9 cellular contexts compared by ENCODE assay signal in genomic region chr16:4316103-4316731, GRCh38. TPM values are rescaled to one million over a fixed set of nuclear protein-coding genes. Genes with fewer than 3 reads are reported as not detected.
DNase-seq lines count a peak whose midpoint lies in the region; ATAC-seq and TF ChIP-seq lines count a peak whose summit lies in the region.
"Had no signal": no experiment of that assay in that cellular context is flagged by ENCODE, and none has a peak within 500 bp of the region (broad histone marks: within the 10 kb centered on the region; RNA-seq: fewer than 3 reads in every experiment).

No MANE protein-coding gene starts in this region.

- ATAC-seq in GM19452 (IDR thresholded peaks at IDR 0.05; ENCODE audit: unreplicated experiment) = no peak

- no peak for DNase-seq in T-helper 2 cell treated with Interferon-gamma antibody and Interleukin-4, amounts not matched to agents 5 μg/mL and 100 μg/mL, for 36 hours (ENCODE audit: low spot score)
- DNase-seq in T-helper 2 cell (no peak), WERI-Rb-1 (no peak), iris pigment epithelial cell (ENCODE audit: low read depth) (peak; percentile 48), occipital lobe (lab: John Stamatoyannopoulos, UW) (no peak), H4 (ENCODE audit: low spot score) (no peak)

- H3K9me3 Mint-ChIP-seq in T-helper 2 cell treated with Interferon-gamma antibody and Interleukin-4, amounts not matched to agents 5 μg/mL and 100 μg/mL, for 36 hours = no peaks in the 10 kb centered on the region

- H3K4me1 ChIP-seq in thymus (ENCODE audit: control insufficient read depth, insufficient read depth, low read length) = peaks cover 4% of the 10 kb centered on the region

- H3K4me3 ChIP-seq in WERI-Rb-1 (ENCODE audit: low read depth, low read length) = peak overlapping the region; percentile 80
- H3K4me3 ChIP-seq in thymus (ENCODE audit: low read length) = peak overlapping the region; percentile 61

- TF ChIP-seq CTCF in WERI-Rb-1 (IDR thresholded peaks at IDR 0.05; ENCODE audit: low read depth, low read length) = no peak

- peak overlapping the region; percentile 74 for H3K27ac ChIP-seq in WERI-Rb-1
- H3K27ac ChIP-seq in thymus (ENCODE audit: low read depth) = peak overlapping the region; percentile 34

- H3K9me3 ChIP-seq in WERI-Rb-1 (ENCODE audit: severe bottlenecking) = no peaks in the 10 kb centered on the region
- no peaks in the 10 kb centered on the region for H3K9me3 ChIP-seq in thymus (ENCODE audit: control insufficient read depth)

- peaks cover 17% of the 10 kb centered on the region for H3K4me1 Mint-ChIP-seq in T-helper 2 cell treated with Interferon-gamma antibody and Interleukin-4, amounts not matched to agents 5 μg/mL and 100 μg/mL, for 36 hours (ENCODE audit: low read depth)

- peaks cover 22% of the 10 kb centered on the region for H3K27me3 Mint-ChIP-seq in T-helper 2 cell treated with Interferon-gamma antibody and Interleukin-4, amounts not matched to agents 5 μg/mL and 100 μg/mL, for 36 hours (ENCODE audit: low read depth)

- H3K36me3 ChIP-seq in WERI-Rb-1 = no peaks in the 10 kb centered on the region
- H3K36me3 ChIP-seq in thymus (ENCODE audit: control insufficient read depth, insufficient read depth) = no peaks in the 10 kb centered on the region

- H3K27ac Mint-ChIP-seq in T-helper 2 cell treated with Interferon-gamma antibody and Interleukin-4, amounts not matched to agents 5 μg/mL and 100 μg/mL, for 36 hours = no peak overlapping the region
- H3K27ac Mint-ChIP-seq: activated naive CD8-positive, alpha-beta T cell had no signal

- H3K27me3 ChIP-seq in WERI-Rb-1 (ENCODE audit: insufficient read depth, low read depth, severe bottlenecking) = no peaks in the 10 kb centered on the region
- peaks cover 47% of the 10 kb centered on the region for H3K27me3 ChIP-seq in thymus (ENCODE audit: control insufficient read depth, insufficient read depth)

- WGBS in thymus = 2% methylated on average over 85 of the region's 85 CpGs

- peak overlapping the region; percentile 21 for H3K4me3 Mint-ChIP-seq in T-helper 2 cell treated with Interferon-gamma antibody and Interleukin-4, amounts not matched to agents 5 μg/mL and 100 μg/mL, for 36 hours
- H3K4me3 Mint-ChIP-seq: activated naive CD8-positive, alpha-beta T cell had no signal

- peaks cover 2% of the 10 kb centered on the region for H3K36me3 Mint-ChIP-seq in T-helper 2 cell treated with Interferon-gamma antibody and Interleukin-4, amounts not matched to agents 5 μg/mL and 100 μg/mL, for 36 hours (ENCODE audit: low read depth)
- H3K36me3 Mint-ChIP-seq: activated naive CD8-positive, alpha-beta T cell had no signal

RNA-seq across cellular contexts. Expression of gene GLIS2, which starts 0.3 kb away (rescaled TPM):
- polyA plus RNA-seq in thymus = 3.0 TPM
- total RNA-seq in occipital lobe = 5.1 TPM
- total RNA-seq in H4 (2014; rRNA removed; shearing (Covaris generic)) = 0.29 and 0.45 TPM in 2 replicates

RNA-seq across cellular contexts. Expression of gene PAM16, which starts 34.9 kb away (rescaled TPM):
- 86.9 TPM for polyA plus RNA-seq in thymus
- total RNA-seq in occipital lobe = 21.2 TPM
- total RNA-seq in H4 (2014; rRNA removed; shearing (Covaris generic)) = 32.1 and 46.7 TPM in 2 replicates

RNA-seq across cellular contexts. Expression of gene TFAP4, which starts 43.4 kb away (rescaled TPM):
- polyA plus RNA-seq in thymus = 8.7 TPM
- total RNA-seq in occipital lobe = 13.7 TPM
- 7.3 and 8.8 TPM in 2 replicates for total RNA-seq in H4 (2014; rRNA removed; shearing (Covaris generic))

RNA-seq across cellular contexts. Expression of gene VASN, which starts 55.4 kb away (rescaled TPM):
- 3.6 TPM for polyA plus RNA-seq in thymus
- total RNA-seq in occipital lobe = 2.5 TPM
- 22.8 and 32.2 TPM in 2 replicates for total RNA-seq in H4 (2014; rRNA removed; shearing (Covaris generic))
